Comparison of ENCODE assay signal across 10 cellular contexts in genomic region chr11:48675945-48676344, GRCh38.
"Had no signal": no experiment of that assay in that cellular context is flagged by ENCODE, and none has a peak within 500 bp of the region (broad histone marks: within the 10 kb centered on the region; RNA-seq: fewer than 3 reads in every experiment).

No MANE protein-coding gene starts in this region.

- H3K27ac Mint-ChIP-seq: GM23338, H9 had no signal

- ATAC-seq: GM23338 had no signal

- FAIRE-seq: H1, H54, HTR-8/SVneo had no signal

- H3K27ac ChIP-seq: HL-60, KMS-11 had no signal

- H3K4me3 ChIP-seq: GM23338 had no signal

- H3K9ac ChIP-seq: KMS-11 had no signal

- H2AFZ ChIP-seq: GM23338 had no signal

- H3K4me3 Mint-ChIP-seq: GM23338, H9 had no signal

- H3K4me2 ChIP-seq: GM23338, KMS-11 had no signal

- DNase-seq: H9, HCEC 1CT, Karpas-422, KBM-7 had no signal

- H3K4me1 Mint-ChIP-seq: GM23338, H9 had no signal
